Comparison of ENCODE assay signal across 1 cellular context in genomic region chr3:53329933-53330332, GRCh38.
TF ChIP-seq lines count a peak whose summit lies in the region.

No MANE protein-coding gene starts in this region.

TF ChIP-seq in IMR-90, 13 proteins besides CTCF, POLR2A, EP300 and RAD21:
- TF ChIP-seq USF2 (IDR thresholded peaks at IDR 0.05; ENCODE audit: low read depth, low read length) = no peak
- no peak for TF ChIP-seq CHD1 (IDR thresholded peaks at IDR 0.05; ENCODE audit: low read depth, low read length)
- no peak for TF ChIP-seq FOS (IDR thresholded peaks at IDR 0.05; ENCODE audit: low read depth, low read length)
- no peak for TF ChIP-seq RFX5 (IDR thresholded peaks at IDR 0.05; ENCODE audit: low read depth, low read length)
- TF ChIP-seq NFE2L2 (IDR thresholded peaks at IDR 0.05; ENCODE audit: low read depth, low read length) = no peak
- no peak for TF ChIP-seq RCOR1 (IDR thresholded peaks at IDR 0.05; ENCODE audit: insufficient replicate concordance, low read length)
- no peak for TF ChIP-seq SMC3 (IDR thresholded peaks at IDR 0.05; ENCODE audit: low read depth, low read length)
- no peak for TF ChIP-seq BHLHE40 (IDR thresholded peaks at IDR 0.05; ENCODE audit: low read depth, low read length)
- TF ChIP-seq MAZ (IDR thresholded peaks at IDR 0.05; ENCODE audit: borderline replicate concordance, low read depth, low read length) = no peak
- no peak for TF ChIP-seq CEBPB (IDR thresholded peaks at IDR 0.05; ENCODE audit: low read depth, low read length)
